ENCODE assay signal across 8 cellular contexts in the genomic region with DNA sequence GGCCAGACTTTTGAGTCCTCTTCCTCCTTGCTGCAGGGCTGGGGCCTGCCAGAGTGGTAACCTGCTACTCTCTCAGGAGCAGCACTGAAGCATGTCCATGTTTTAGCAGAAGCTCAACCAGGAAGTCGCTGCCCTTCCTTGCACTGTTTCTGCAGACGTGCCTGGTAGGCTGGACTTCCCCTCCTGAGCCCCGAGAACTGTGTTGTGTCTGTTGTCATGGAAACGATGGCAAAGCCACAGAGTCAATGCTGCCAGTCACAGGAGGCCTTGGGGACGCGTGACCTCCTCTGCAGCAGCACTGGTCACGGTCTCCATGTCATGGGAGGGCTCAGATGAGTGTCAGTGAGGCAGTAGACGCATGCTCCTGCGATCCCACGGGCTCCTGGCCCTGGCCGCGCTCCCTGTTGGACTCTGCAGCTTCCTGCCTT.
DNase-seq lines count a peak whose midpoint lies in the region; ATAC-seq, FAIRE-seq and TF ChIP-seq lines count a peak whose summit lies in the region.

No MANE protein-coding gene starts in this region.

- no peaks in the 10 kb centered on the region for H3K9me3 ChIP-seq in K562 (replicated peaks; ENCODE audit: control insufficient read depth, insufficient read depth, low read depth, low read length)

- no peak overlapping the region for H3K4me2 ChIP-seq in K562 (ENCODE audit: insufficient read depth, low read length)

- no peak for TF ChIP-seq POLR2A in K562 (conservative IDR thresholded peaks at IDR 0.05)

- DNase-seq in Ammon's horn (ENCODE audit: low spot score) = peak; percentile 85
- DNase-seq in K562 (ENCODE audit: extremely low read depth in 1 of 4, low spot score in 3 of 4) = no peak
- DNase-seq in iris pigment epithelial cell (ENCODE audit: low read depth) = peak; percentile 65
- peak; percentile 76 for DNase-seq in stimulated activated CD4-positive, alpha-beta T cell treated with anti-CD3 and anti-CD28 coated beads, Interleukin-15, amount 100 ng/mL, for 24 hours
- DNase-seq in urothelium cell line (ENCODE audit: low spot score) = no peak

- POLR2A ChIA-PET in K562 (lab: Yijun Ruan, JAX) = interaction anchor here (0.6 kb wide), 1 partner anchor 1497 kb away, joined by 3 read pairs; no protein-coding TSS in a partner anchor

- H3K27me3 ChIP-seq in K562 (ENCODE audit: control insufficient read depth in 2 of 2, insufficient read depth in 2 of 2, low read length in 2 of 2) = peaks cover 3 to 33% of the 10 kb centered on the region in 2 experiments; a peak in 2 of 5 replicates

- intact Hi-C loops in K562 (cut with micrococcal nuclease) = no loop called here

- no peak overlapping the region for H3K4me3 Mint-ChIP-seq in T-helper 1 cell treated with Interleukin-12 subunit alpha and Interleukin-12 subunit beta and Interleukin-4 antibody, amounts not matched to agents 30 μg/mL and 1 μg/mL, for 36 hours

- H3K9me3 Mint-ChIP-seq in T-helper 1 cell treated with Interleukin-12 subunit alpha and Interleukin-12 subunit beta and Interleukin-4 antibody, amounts not matched to agents 30 μg/mL and 1 μg/mL, for 36 hours = no peaks in the 10 kb centered on the region

- H3K27me3 Mint-ChIP-seq in T-helper 1 cell treated with Interleukin-12 subunit alpha and Interleukin-12 subunit beta and Interleukin-4 antibody, amounts not matched to agents 30 μg/mL and 1 μg/mL, for 36 hours (ENCODE audit: low read depth) = no peaks in the 10 kb centered on the region

- CTCF ChIA-PET in K562 (lab: Yijun Ruan, JAX; ENCODE audit: low intra/inter-chr PET ratio) = no interaction called here

- FAIRE-seq in K562 (lab: Jason Lieb, UNC) (no peak), urothelium cell line (lab: Jason Lieb, UNC) (no peak)

- in situ Hi-C loops in K562 (cut with MboI) = no loop called here

- H3K27ac Mint-ChIP-seq in T-helper 1 cell treated with Interleukin-12 subunit alpha and Interleukin-12 subunit beta and Interleukin-4 antibody, amounts not matched to agents 30 μg/mL and 1 μg/mL, for 36 hours = peak overlapping the region; percentile 70

- TF ChIP-seq EP300 in K562 (IDR thresholded peaks at IDR 0.05; ENCODE audit: low read length) = no peak

- H2AFZ ChIP-seq in K562 (ENCODE audit: low read depth, low read length) = no peak overlapping the region

- no peaks in the 10 kb centered on the region for H3K36me3 Mint-ChIP-seq in T-helper 1 cell treated with Interleukin-12 subunit alpha and Interleukin-12 subunit beta and Interleukin-4 antibody, amounts not matched to agents 30 μg/mL and 1 μg/mL, for 36 hours (ENCODE audit: low read depth)

- no peak for TF ChIP-seq CTCF in K562 (IDR thresholded peaks at IDR 0.05 in 2 of 3, conservative IDR thresholded peaks at IDR 0.05 in 1 of 3; ENCODE audit: insufficient read depth in 2 of 3, low read depth in 1 of 3, low read length in 3 of 3)

- no peaks in the 10 kb centered on the region for H3K9me1 ChIP-seq in K562 (ENCODE audit: control insufficient read depth, insufficient read depth, low read length)

- H3K4me1 ChIP-seq in K562 (replicated peaks in 1 of 2; ENCODE audit: control insufficient read depth in 2 of 2, insufficient read depth in 2 of 2, low read length in 2 of 2) = no peaks in the 10 kb centered on the region

- ATAC-seq in GM19035 (IDR thresholded peaks at IDR 0.05; ENCODE audit: unreplicated experiment) (peak; percentile 100), HG03175 (IDR thresholded peaks at IDR 0.05; ENCODE audit: unreplicated experiment) (peak; percentile 99), K562 (no peak; the same call in 2 of the 3 replicates)

- no peaks in the 10 kb centered on the region for H4K20me1 ChIP-seq in K562 (replicated peaks; ENCODE audit: control insufficient read depth, insufficient read depth, low read length)

- no peak for TF ChIP-seq RAD21 in K562 (CRISPR knock-in tag; conservative IDR thresholded peaks at IDR 0.05 in 1 of 2, IDR thresholded peaks at IDR 0.05 in 1 of 2)

- H3K36me3 ChIP-seq in K562 (ENCODE audit: control insufficient read depth, insufficient read depth, low read length) = no peaks in the 10 kb centered on the region

- no peak overlapping the region for H3K27ac ChIP-seq in K562 (ENCODE audit: extremely low read depth, low read depth, low read length)

- H3K4me1 Mint-ChIP-seq in T-helper 1 cell treated with Interleukin-12 subunit alpha and Interleukin-12 subunit beta and Interleukin-4 antibody, amounts not matched to agents 30 μg/mL and 1 μg/mL, for 36 hours (ENCODE audit: low read depth) = peaks cover 8% of the 10 kb centered on the region

- no peaks in the 10 kb centered on the region for H3K79me2 ChIP-seq in K562 (ENCODE audit: control insufficient read depth, insufficient read depth, low read length)

- no TSS peak for BruUV-seq in K562 (replicated peaks; lab: Mats Ljungman, UMichigan)

- no peak overlapping the region for H3K9ac ChIP-seq in K562 (ENCODE audit: insufficient read depth in 1 of 2, low read depth in 2 of 2, low read length in 2 of 2)

- no peak overlapping the region for H3K4me3 ChIP-seq in K562

- 0% methylated on average over 3 of the region's 12 CpGs for WGBS in K562 (ENCODE audit: insufficient coverage, low coverage, missing lambda C conversion rate)

TF ChIP-seq in K562, 482 proteins besides CTCF, POLR2A, EP300 and RAD21 (continues in another document):
- no peak for TF ChIP-seq STAT5B (CRISPR knock-in tag; IDR thresholded peaks at IDR 0.05)
- TF ChIP-seq ZNF146 (CRISPR knock-in tag; IDR thresholded peaks at IDR 0.05; ENCODE audit: unreplicated experiment) = no peak
- TF ChIP-seq COPS2 (conservative IDR thresholded peaks at IDR 0.05) = no peak
- TF ChIP-seq TFE3 (CRISPR knock-in tag; IDR thresholded peaks at IDR 0.05) = no peak
- no peak for TF ChIP-seq MBD2 (IDR thresholded peaks at IDR 0.05; ENCODE audit: borderline replicate concordance, low read depth)
- no peak for TF ChIP-seq NONO (IDR thresholded peaks at IDR 0.05; ENCODE audit: low read depth in 2 of 2, low read length in 1 of 2)
- no peak for TF ChIP-seq TEAD1 (CRISPR knock-in tag; IDR thresholded peaks at IDR 0.05)
- TF ChIP-seq, protein P1, sequence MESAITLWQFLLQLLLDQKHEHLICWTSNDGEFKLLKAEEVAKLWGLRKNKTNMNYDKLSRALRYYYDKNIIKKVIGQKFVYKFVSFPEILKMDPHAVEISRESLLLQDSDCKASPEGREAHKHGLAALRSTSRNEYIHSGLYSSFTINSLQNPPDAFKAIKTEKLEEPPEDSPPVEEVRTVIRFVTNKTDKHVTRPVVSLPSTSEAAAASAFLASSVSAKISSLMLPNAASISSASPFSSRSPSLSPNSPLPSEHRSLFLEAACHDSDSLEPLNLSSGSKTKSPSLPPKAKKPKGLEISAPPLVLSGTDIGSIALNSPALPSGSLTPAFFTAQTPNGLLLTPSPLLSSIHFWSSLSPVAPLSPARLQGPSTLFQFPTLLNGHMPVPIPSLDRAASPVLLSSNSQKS (CRISPR knock-in tag; IDR thresholded peaks at IDR 0.05) = no peak
- no peak for TF ChIP-seq ZNF445 (CRISPR knock-in tag; IDR thresholded peaks at IDR 0.05; ENCODE audit: low read depth)
- no peak for TF ChIP-seq TBP (optimal IDR thresholded peaks at IDR 0.05; ENCODE audit: low read depth, low read length)
- TF ChIP-seq, protein P2, sequence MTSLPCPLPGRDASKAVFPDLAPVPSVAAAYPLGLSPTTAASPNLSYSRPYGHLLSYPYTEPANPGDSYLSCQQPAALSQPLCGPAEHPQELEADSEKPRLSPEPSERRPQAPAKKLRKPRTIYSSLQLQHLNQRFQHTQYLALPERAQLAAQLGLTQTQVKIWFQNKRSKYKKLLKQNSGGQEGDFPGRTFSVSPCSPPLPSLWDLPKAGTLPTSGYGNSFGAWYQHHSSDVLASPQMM (CRISPR knock-in tag; IDR thresholded peaks at IDR 0.05) = no peak
- no peak for TF ChIP-seq RBFOX2 (IDR thresholded peaks at IDR 0.05; ENCODE audit: low read depth, low read length)
- no peak for TF ChIP-seq CHCHD3 (CRISPR knock-in tag; IDR thresholded peaks at IDR 0.05)
- TF ChIP-seq, protein P3, sequence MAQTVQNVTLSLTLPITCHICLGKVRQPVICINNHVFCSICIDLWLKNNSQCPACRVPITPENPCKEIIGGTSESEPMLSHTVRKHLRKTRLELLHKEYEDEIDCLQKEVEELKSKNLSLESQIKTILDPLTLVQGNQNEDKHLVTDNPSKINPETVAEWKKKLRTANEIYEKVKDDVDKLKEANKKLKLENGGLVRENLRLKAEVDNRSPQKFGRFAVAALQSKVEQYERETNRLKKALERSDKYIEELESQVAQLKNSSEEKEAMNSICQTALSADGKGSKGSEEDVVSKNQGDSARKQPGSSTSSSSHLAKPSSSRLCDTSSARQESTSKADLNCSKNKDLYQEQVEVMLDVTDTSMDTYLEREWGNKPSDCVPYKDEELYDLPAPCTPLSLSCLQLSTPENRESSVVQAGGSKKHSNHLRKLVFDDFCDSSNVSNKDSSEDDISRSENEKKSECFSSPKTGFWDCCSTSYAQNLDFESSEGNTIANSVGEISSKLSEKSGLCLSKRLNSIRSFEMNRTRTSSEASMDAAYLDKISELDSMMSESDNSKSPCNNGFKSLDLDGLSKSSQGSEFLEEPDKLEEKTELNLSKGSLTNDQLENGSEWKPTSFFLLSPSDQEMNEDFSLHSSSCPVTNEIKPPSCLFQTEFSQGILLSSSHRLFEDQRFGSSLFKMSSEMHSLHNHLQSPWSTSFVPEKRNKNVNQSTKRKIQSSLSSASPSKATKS (CRISPR knock-in tag; IDR thresholded peaks at IDR 0.05) = no peak
- no peak for TF ChIP-seq ZNF140 (CRISPR knock-in tag; IDR thresholded peaks at IDR 0.05)
- TF ChIP-seq NRF1 (conservative IDR thresholded peaks at IDR 0.05 in 1 of 2, IDR thresholded peaks at IDR 0.05 in 1 of 2) = peak; percentile 15 to 48; a peak in 2 of 4 replicates

Comparison
In these comparisons a context has a peak if more than half of its experiments do, and no peak if none do; other contexts are left out.
1. DNase-seq: peak in Ammon's horn (single experiment), iris pigment epithelial cell (single experiment) and stimulated activated CD4-positive, alpha-beta T cell treated with anti-CD3 and anti-CD28 coated beads, Interleukin-15, amount 100 ng/mL, for 24 hours (single experiment); none in K562 (0 of 4) and urothelium cell line (single experiment).